26 cellular contexts compared by ENCODE assay signal in genomic region chr4:184689681-184690080, GRCh38.
"Had no signal": no experiment of that assay in that cellular context is flagged by ENCODE, and none has a peak within 500 bp of the region (broad histone marks: within the 10 kb centered on the region; RNA-seq: fewer than 3 reads in every experiment).

No MANE protein-coding gene starts in this region.

- ATAC-seq: foreskin keratinocyte; left cardiac atrium; lower lobe of right lung; right lobe of liver; stimulated activated memory B cell treated with anti-CD40 and anti-IgM and Interleukin-4, amounts not matched to agents 10 μg/mL and 1 μg/mL and 100 μg/mL, for 72 hours; upper lobe of right lung had no signal

- H3K4me1 ChIP-seq: lower lobe of right lung, parathyroid adenoma, prostate gland, right lobe of liver, testis, upper lobe of right lung, vagina had no signal

- H3K36me3 ChIP-seq: prostate gland had no signal

- H3K27ac ChIP-seq: coronary artery, foreskin keratinocyte, hepatocyte, left ventricle myocardium inferior, lower lobe of right lung, parathyroid adenoma, prostate gland, right lobe of liver, spleen, testis, tibial nerve, upper lobe of right lung, vagina had no signal

- H3K9ac ChIP-seq: parathyroid adenoma had no signal

- DNase-seq: effector CD4-positive, alpha-beta T cell; endodermal cell; foreskin keratinocyte; head of caudate nucleus; kidney; left cardiac atrium; left ventricle myocardium inferior; lower lobe of right lung; mesendoderm; naive B cell; occipital lobe; retina; right lobe of liver; spleen; stimulated activated CD4-positive, alpha-beta T cell treated with anti-CD3 and anti-CD28 coated beads, Interleukin-15, amount 100 ng/mL, for 24 hours; stimulated activated CD4-positive, alpha-beta T cell treated with anti-CD3 and anti-CD28 coated beads, Interleukin-1b, Interleukin-23, amount 100 ng/mL, for 48 hours; stimulated activated CD4-positive, alpha-beta T cell treated with anti-CD3 and anti-CD28 coated beads, Interleukin-4, amount 100 ng/mL, for 24 hours; testis; upper lobe of right lung had no signal

- H3K9me3 ChIP-seq: left ventricle myocardium inferior, lower lobe of right lung, prostate gland, right lobe of liver, spleen, testis, tibial nerve, upper lobe of right lung, vagina had no signal

- H3K4me2 ChIP-seq: hepatocyte had no signal

- H3K4me3 ChIP-seq: coronary artery, hepatocyte, left ventricle myocardium inferior, lower lobe of right lung, prostate gland, right lobe of liver, spleen, testis, tibial nerve, upper lobe of right lung, vagina had no signal

- H2AFZ ChIP-seq: hepatocyte, parathyroid adenoma had no signal

- H3K27me3 ChIP-seq: foreskin keratinocyte, hepatocyte, right lobe of liver, spleen, testis, tibial nerve, upper lobe of right lung, vagina had no signal
